ENCODE assay signal across 14 cellular contexts in genomic region chr9:87375397-87376073, GRCh38.
DNase-seq lines count a peak whose midpoint lies in the region; ATAC-seq and TF ChIP-seq lines count a peak whose summit lies in the region.
"Had no signal": no experiment of that assay in that cellular context is flagged by ENCODE, and none has a peak within 500 bp of the region (broad histone marks: within the 10 kb centered on the region; RNA-seq: fewer than 3 reads in every experiment).

No MANE protein-coding gene starts in this region.

- H3K4me3 Mint-ChIP-seq in HFFc6, result no peak overlapping the region
- H3K4me3 Mint-ChIP-seq: activated B cell treated with CpG ODN at 0.5 μM for 24 hours; activated CD8-positive, alpha-beta memory T cell treated with anti-CD3 and anti-CD28 coated beads, Interleukin-2, amount 10 ng/mL, durations not matched to agents 7 days and 5 days; stimulated activated naive CD8-positive, alpha-beta T cell treated with anti-CD3 and anti-CD28 coated beads, Interleukin-15, amount 100 ng/mL, for 72 hours had no signal

- no peaks in the 10 kb centered on the region for H3K4me1 ChIP-seq in HAP-1

- in situ Hi-C loops in HAP-1 (cut with MboI; ENCODE audit: low sequenced_read_pairs), result no loop called here

- no peaks in the 10 kb centered on the region for H3K9me3 Mint-ChIP-seq in HFFc6
- H3K9me3 Mint-ChIP-seq: activated B cell treated with CpG ODN at 0.5 μM for 24 hours; stimulated activated naive CD8-positive, alpha-beta T cell treated with anti-CD3 and anti-CD28 coated beads, Interleukin-15, amount 100 ng/mL, for 72 hours had no signal

- no peak overlapping the region for H3K27ac Mint-ChIP-seq in HFFc6
- H3K27ac Mint-ChIP-seq: activated B cell treated with CpG ODN at 0.5 μM for 24 hours; activated CD8-positive, alpha-beta memory T cell treated with anti-CD3 and anti-CD28 coated beads, Interleukin-2, amount 10 ng/mL, durations not matched to agents 7 days and 5 days; stimulated activated naive CD8-positive, alpha-beta T cell treated with anti-CD3 and anti-CD28 coated beads, Interleukin-15, amount 100 ng/mL, for 72 hours had no signal

- H3K27me3 Mint-ChIP-seq in HFFc6 (ENCODE audit: insufficient read depth), result peaks cover 4% of the 10 kb centered on the region

- ATAC-seq in GM18498 (IDR thresholded peaks at IDR 0.05; ENCODE audit: unreplicated experiment) (no peak), SK-N-SH treated with all-trans-retinoic acid at 6 μM for 48 hours (no peak)
- ATAC-seq: activated CD8-positive, alpha-beta memory T cell treated with anti-CD3 and anti-CD28 coated beads, Interleukin-2, amount 10 ng/mL, durations not matched to agents 7 days and 5 days; stimulated activated naive CD8-positive, alpha-beta T cell treated with anti-CD3 and anti-CD28 coated beads, Interleukin-15, amount 100 ng/mL, for 72 hours had no signal

- H3K4me3 ChIP-seq in HAP-1, result no peak overlapping the region
- H3K4me3 ChIP-seq: skin epidermis had no signal

- DNase-seq in A172 (ENCODE audit: low spot score), result peak; percentile 90
- DNase-seq in HFFc6, result peak; percentile 15
- DNase-seq in amniotic stem cell (lab: John Stamatoyannopoulos, UW), result peak; percentile 33
- peak; percentile 30 for DNase-seq in iris pigment epithelial cell (ENCODE audit: low read depth)
- no peak for DNase-seq in HAP-1 (ENCODE audit: low spot score in 2 of 2)
- no peak for DNase-seq in NCI-H2196 (lab: John Stamatoyannopoulos, UW; ENCODE audit: unreplicated experiment)
- DNase-seq: activated B cell treated with CpG ODN at 0.5 μM for 24 hours; activated CD8-positive, alpha-beta memory T cell treated with anti-CD3 and anti-CD28 coated beads, Interleukin-2, amount 10 ng/mL, durations not matched to agents 7 days and 5 days; activated naive CD4-positive, alpha-beta T cell; caudate nucleus; stimulated activated naive CD8-positive, alpha-beta T cell treated with anti-CD3 and anti-CD28 coated beads, Interleukin-15, amount 100 ng/mL, for 72 hours had no signal

- H3K4me1 Mint-ChIP-seq in HFFc6 (ENCODE audit: low read depth), result no peaks in the 10 kb centered on the region
- H3K4me1 Mint-ChIP-seq: activated B cell treated with CpG ODN at 0.5 μM for 24 hours; stimulated activated naive CD8-positive, alpha-beta T cell treated with anti-CD3 and anti-CD28 coated beads, Interleukin-15, amount 100 ng/mL, for 72 hours had no signal

- H3K9me3 ChIP-seq in HAP-1, result no peaks in the 10 kb centered on the region

- H3K36me3 ChIP-seq in HAP-1 (replicated peaks), result no peaks in the 10 kb centered on the region

- H3K36me3 Mint-ChIP-seq in HFFc6 (ENCODE audit: low read depth), result no peaks in the 10 kb centered on the region
- H3K36me3 Mint-ChIP-seq: activated CD8-positive, alpha-beta memory T cell treated with anti-CD3 and anti-CD28 coated beads, Interleukin-2, amount 10 ng/mL, durations not matched to agents 7 days and 5 days had no signal

- no peak for TF ChIP-seq CTCF in HFFc6 (IDR thresholded peaks at IDR 0.05)

- no peaks in the 10 kb centered on the region for H3K27me3 ChIP-seq in HAP-1 (ENCODE audit: low read depth)

TF ChIP-seq in SK-N-SH treated with all-trans-retinoic acid at 6 μM for 48 hours, 23 proteins besides CTCF, POLR2A, EP300 and RAD21:
- TF ChIP-seq ZFP3 (CRISPR knock-in tag; IDR thresholded peaks at IDR 0.05), result no peak
- TF ChIP-seq ZNF8 (CRISPR knock-in tag; IDR thresholded peaks at IDR 0.05), result no peak
- TF ChIP-seq GLIS3 (CRISPR knock-in tag; IDR thresholded peaks at IDR 0.05), result no peak
- no peak for TF ChIP-seq ARNTL (CRISPR knock-in tag; IDR thresholded peaks at IDR 0.05; ENCODE audit: borderline replicate concordance, low read depth)
- TF ChIP-seq CREB5 (CRISPR knock-in tag; IDR thresholded peaks at IDR 0.05; ENCODE audit: low read depth), result no peak
- TF ChIP-seq CSDC2 (CRISPR knock-in tag; IDR thresholded peaks at IDR 0.05), result no peak
- TF ChIP-seq CSRNP3 (CRISPR knock-in tag; IDR thresholded peaks at IDR 0.05), result no peak
- no peak for TF ChIP-seq ESRRG (CRISPR knock-in tag; IDR thresholded peaks at IDR 0.05)
- TF ChIP-seq BACH2 (CRISPR knock-in tag; IDR thresholded peaks at IDR 0.05; ENCODE audit: borderline replicate concordance), result no peak
- TF ChIP-seq, protein P1, sequence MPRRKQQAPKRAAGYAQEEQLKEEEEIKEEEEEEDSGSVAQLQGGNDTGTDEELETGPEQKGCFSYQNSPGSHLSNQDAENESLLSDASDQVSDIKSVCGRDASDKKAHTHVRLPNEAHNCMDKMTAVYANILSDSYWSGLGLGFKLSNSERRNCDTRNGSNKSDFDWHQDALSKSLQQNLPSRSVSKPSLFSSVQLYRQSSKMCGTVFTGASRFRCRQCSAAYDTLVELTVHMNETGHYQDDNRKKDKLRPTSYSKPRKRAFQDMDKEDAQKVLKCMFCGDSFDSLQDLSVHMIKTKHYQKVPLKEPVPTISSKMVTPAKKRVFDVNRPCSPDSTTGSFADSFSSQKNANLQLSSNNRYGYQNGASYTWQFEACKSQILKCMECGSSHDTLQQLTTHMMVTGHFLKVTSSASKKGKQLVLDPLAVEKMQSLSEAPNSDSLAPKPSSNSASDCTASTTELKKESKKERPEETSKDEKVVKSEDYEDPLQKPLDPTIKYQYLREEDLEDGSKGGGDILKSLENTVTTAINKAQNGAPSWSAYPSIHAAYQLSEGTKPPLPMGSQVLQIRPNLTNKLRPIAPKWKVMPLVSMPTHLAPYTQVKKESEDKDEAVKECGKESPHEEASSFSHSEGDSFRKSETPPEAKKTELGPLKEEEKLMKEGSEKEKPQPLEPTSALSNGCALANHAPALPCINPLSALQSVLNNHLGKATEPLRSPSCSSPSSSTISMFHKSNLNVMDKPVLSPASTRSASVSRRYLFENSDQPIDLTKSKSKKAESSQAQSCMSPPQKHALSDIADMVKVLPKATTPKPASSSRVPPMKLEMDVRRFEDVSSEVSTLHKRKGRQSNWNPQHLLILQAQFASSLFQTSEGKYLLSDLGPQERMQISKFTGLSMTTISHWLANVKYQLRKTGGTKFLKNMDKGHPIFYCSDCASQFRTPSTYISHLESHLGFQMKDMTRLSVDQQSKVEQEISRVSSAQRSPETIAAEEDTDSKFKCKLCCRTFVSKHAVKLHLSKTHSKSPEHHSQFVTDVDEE (CRISPR knock-in tag; IDR thresholded peaks at IDR 0.05), result no peak
- no peak for TF ChIP-seq SNAI2 (CRISPR knock-in tag; IDR thresholded peaks at IDR 0.05)
- TF ChIP-seq ISL1 (CRISPR knock-in tag; IDR thresholded peaks at IDR 0.05), result no peak
- TF ChIP-seq ZNF70 (CRISPR knock-in tag; IDR thresholded peaks at IDR 0.05), result no peak
- no peak for TF ChIP-seq PPARA (CRISPR knock-in tag; IDR thresholded peaks at IDR 0.05; ENCODE audit: borderline replicate concordance)
- TF ChIP-seq ZNF565 (CRISPR knock-in tag; conservative IDR thresholded peaks at IDR 0.05; ENCODE audit: low read depth), result no peak
- no peak for TF ChIP-seq PATZ1 (CRISPR knock-in tag; IDR thresholded peaks at IDR 0.05; ENCODE audit: borderline replicate concordance)
- no peak for TF ChIP-seq ZFP30 (CRISPR knock-in tag; IDR thresholded peaks at IDR 0.05)

Comparison
In these comparisons a context has a peak if more than half of its experiments do, and no peak if none do; other contexts are left out.
1. DNase-seq: peak in A172 (single experiment), HFFc6 (single experiment), amniotic stem cell (single experiment) and iris pigment epithelial cell (single experiment); none in HAP-1 (0 of 2) and NCI-H2196 (single experiment).